15 cellular contexts compared by ENCODE assay signal in the genomic region with DNA sequence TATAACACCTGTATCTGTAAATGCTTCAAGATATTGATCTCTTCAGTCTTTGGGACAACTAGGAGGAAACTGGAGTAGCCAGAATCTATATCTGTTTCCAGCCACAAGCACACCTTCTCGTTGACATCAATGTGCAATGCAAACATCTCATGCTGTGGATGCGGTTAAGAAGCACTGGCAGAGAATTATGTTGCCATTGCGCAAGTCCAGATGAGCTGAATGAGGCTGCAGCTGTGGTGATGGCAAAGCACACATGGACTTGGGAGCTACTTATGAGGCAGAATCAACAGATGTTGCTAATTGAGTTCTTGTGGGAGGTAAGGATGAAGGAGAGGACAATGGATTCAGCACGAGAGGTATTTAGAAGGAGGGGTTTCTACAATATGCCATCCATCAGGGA.
DNase-seq lines count a peak whose midpoint lies in the region; ATAC-seq lines count a peak whose summit lies in the region.
"Had no signal": no experiment of that assay in that cellular context is flagged by ENCODE, and none has a peak within 500 bp of the region (broad histone marks: within the 10 kb centered on the region; RNA-seq: fewer than 3 reads in every experiment).

No MANE protein-coding gene starts in this region.

- ATAC-seq in HG03520 (IDR thresholded peaks at IDR 0.05; ENCODE audit: unreplicated experiment) (no peak), HG03139 (IDR thresholded peaks at IDR 0.05; ENCODE audit: unreplicated experiment) (no peak), HG02884 (IDR thresholded peaks at IDR 0.05; ENCODE audit: unreplicated experiment) (no peak), HG02759 (IDR thresholded peaks at IDR 0.05; ENCODE audit: unreplicated experiment) (no peak)
- ATAC-seq: activated CD4-positive, CD25-positive, alpha-beta regulatory T cell treated with anti-CD3 and anti-CD28 coated beads, Interleukin-2, amount 50 U/mL, for 24 hours; T-helper 17 cell had no signal

- DNase-seq in AG08395 (ENCODE audit: low spot score) (peak; percentile 61), GM04504 (ENCODE audit: low read depth) (peak; percentile 85), NOMO-1 treated with DMSO at 0.1 percent for 48 hours (lab: John Stamatoyannopoulos, UW; ENCODE audit: unreplicated experiment) (peak; percentile 43), fibroblast of the conjunctiva (ENCODE audit: low read depth) (peak; percentile 81)
- DNase-seq: activated effector memory CD4-positive, alpha-beta T cell treated with Interleukin-2 at 50 U/mL for 16 hours; NCI-H1105 treated with DMSO at 0.1 percent for 48 hours; NCI-H345; SHP77; stimulated activated CD4-positive, alpha-beta T cell treated with anti-CD3 and anti-CD28 coated beads, Interleukin-2, amount 100 ng/mL, for 24 hours; T-helper 17 cell had no signal
